In the genomic region with DNA sequence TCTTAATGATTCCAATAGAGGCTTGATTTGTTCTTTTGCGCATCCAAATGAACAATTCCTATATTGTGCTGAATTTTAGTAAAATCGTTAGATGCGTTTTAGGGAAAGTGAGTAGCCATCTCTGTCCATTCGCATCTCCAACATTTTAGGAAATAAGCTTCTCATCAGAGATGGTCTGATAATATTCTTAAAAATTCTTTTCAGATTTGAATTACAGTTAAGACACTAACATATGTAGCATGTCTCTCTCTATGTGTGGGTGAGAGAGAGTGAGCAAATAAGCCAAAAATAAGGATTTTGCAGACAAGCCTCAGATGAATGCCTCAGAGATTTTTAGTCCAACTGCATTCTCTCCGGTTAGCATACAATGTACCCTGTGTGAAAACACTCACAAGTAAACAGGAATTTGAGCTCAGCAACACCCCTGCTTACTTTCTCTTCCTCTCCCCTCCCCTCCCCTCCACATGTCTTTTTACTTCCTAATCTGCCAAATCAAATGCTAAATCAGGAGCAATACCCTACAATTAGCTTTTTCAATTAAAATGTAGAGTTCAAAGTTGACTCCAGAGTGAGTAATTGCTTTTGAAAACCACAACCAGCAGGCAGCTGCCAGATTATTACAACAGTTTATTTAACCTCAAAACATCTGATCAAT, we compare ENCODE assay signal across 12 cellular contexts.
A peak's percentile ranks its signal among the peaks of the same experiment; 100 is the strongest.
DNase-seq lines count a peak whose midpoint lies in the region; ATAC-seq, FAIRE-seq and TF ChIP-seq lines count a peak whose summit lies in the region.
"Had no signal": no experiment of that assay in that cellular context is flagged by ENCODE, and none has a peak within 500 bp of the region (broad histone marks: within the 10 kb centered on the region; RNA-seq: fewer than 3 reads in every experiment).

No MANE protein-coding gene starts in this region.

- H4K20me1 ChIP-seq in GM12878 (ENCODE audit: control insufficient read depth, insufficient read depth) = no peaks in the 10 kb centered on the region

- FAIRE-seq in GM12878 (lab: Jason Lieb, UNC) = no peak
- FAIRE-seq: K562 had no signal

- TF ChIP-seq RAD21 in GM12878 (IDR thresholded peaks at IDR 0.05; ENCODE audit: insufficient read depth, low read depth, low read length) = no peak

- H3K9ac ChIP-seq in GM12878 (ENCODE audit: control insufficient read depth, insufficient read depth, low read length) = no peak overlapping the region

- ATAC-seq in GM12878 (peak; percentile 23; the same call in 2 of the 3 replicates), GM18517 (IDR thresholded peaks at IDR 0.05; ENCODE audit: unreplicated experiment) (no peak)
- ATAC-seq: K562 had no signal

- 61% methylated on average over 5 of the region's 5 CpGs for WGBS in GM12878 (ENCODE audit: insufficient coverage, insufficient replicate concordance, low lambda C conversion rate, missing lambda C conversion rate)

- intact Hi-C loops in GM12878 (cut with micrococcal nuclease; ENCODE audit: unreplicated experiment) (no loop called here), tibial artery (cut with DNase I; ENCODE audit: low total_unique reads) (loop anchor here (5.0 kb wide), 1 partner anchor 380 kb away; the partner anchor contains the start of gene MEOX2)

- DNase-seq in NCI-H1092 treated with DMSO at 0.1 percent for 48 hours (lab: John Stamatoyannopoulos, UW) (peak; percentile 44), NCI-H1092 (lab: John Stamatoyannopoulos, UW) (no peak), GM12878 (ENCODE audit: low read depth, low spot score) (no peak), iris pigment epithelial cell (ENCODE audit: low read depth) (peak; percentile 26), tibial artery (no peak), NCI-H2227 (lab: John Stamatoyannopoulos, UW; ENCODE audit: unreplicated experiment) (no peak), SKM-1 (lab: John Stamatoyannopoulos, UW; ENCODE audit: unreplicated experiment) (no peak)
- DNase-seq: amniotic stem cell; NK-92 treated with Interleukin-12 subunit alpha and Interleukin-12 subunit beta, amount 100 ng/mL, for 24 hours; ovary had no signal

- BruUV-seq in GM12878 (replicated peaks; lab: Mats Ljungman, UMichigan) = no TSS peak

- no peak for TF ChIP-seq POLR2A in GM12878 (IDR thresholded peaks at IDR 0.05; ENCODE audit: low read depth, low read length)

- H2AFZ ChIP-seq in GM12878 (ENCODE audit: control insufficient read depth, low read depth, low read length) = no peak overlapping the region

- H3K27ac ChIP-seq in GM12878 (ENCODE audit: control insufficient read depth, insufficient read depth) (no peak overlapping the region), tibial artery (peak overlapping the region; percentile 47 to 53)
- H3K27ac ChIP-seq: ovary had no signal

- SMC1A ChIA-PET in GM12878 (lab: Charles Lee; ENCODE audit: uncharacterized antibody, unreplicated experiment) = interaction anchor here (1.1 to 1.8 kb wide), 2 partner anchors 11 to 742 kb away, joined by 3 to 4 read pairs; no protein-coding TSS in a partner anchor

- in situ Hi-C loops in GM12878 (cut with MboI) = loop anchor here (25.0 kb wide), 1 partner anchor 1355 kb away; no protein-coding TSS in a partner anchor

- H3K36me3 ChIP-seq in GM12878 (ENCODE audit: control insufficient read depth in 2 of 2, insufficient read depth in 2 of 2, low read length in 1 of 2) (no peaks in the 10 kb centered on the region), tibial artery (no peaks in the 10 kb centered on the region)
- H3K36me3 ChIP-seq: ovary had no signal

- RAD21 ChIA-PET in GM12878 (lab: Charles Lee; ENCODE audit: unreplicated experiment) = interaction anchor here (0.7 to 1.3 kb wide), 2 partner anchors 487 to 498 kb away, joined by 3 read pairs; no protein-coding TSS in a partner anchor

- POLR2A ChIA-PET in GM12878 (lab: Charles Lee) = no interaction called here

- CTCF ChIA-PET in GM12878 (lab: Yijun Ruan, JAX) = interaction anchor here (0.5 to 1.6 kb wide), 10 partner anchors 10 to 1349 kb away, joined by 3 to 4 read pairs (median 3); no protein-coding TSS in a partner anchor

- H3K9me3 ChIP-seq in GM12878 (replicated peaks; ENCODE audit: control insufficient read depth, insufficient read depth, low read length) = no peaks in the 10 kb centered on the region
- no peaks in the 10 kb centered on the region for H3K9me3 ChIP-seq in tibial artery
- H3K9me3 ChIP-seq: ovary had no signal

- H3K27me3 ChIP-seq in GM12878 (replicated peaks in 1 of 2; ENCODE audit: control insufficient read depth in 2 of 2, insufficient read depth in 2 of 2, low read length in 1 of 2) = no peaks in the 10 kb centered on the region
- no peaks in the 10 kb centered on the region for H3K27me3 ChIP-seq in tibial artery
- H3K27me3 ChIP-seq: ovary had no signal

- no peak overlapping the region for H3K4me2 ChIP-seq in GM12878 (ENCODE audit: control insufficient read depth, insufficient read depth)

- TF ChIP-seq EP300 in GM12878 (IDR thresholded peaks at IDR 0.05; ENCODE audit: borderline replicate concordance in 1 of 2, control insufficient read depth in 1 of 2, low read depth in 2 of 2, low read length in 2 of 2) = no peak

- H3K4me1 ChIP-seq in GM12878 (ENCODE audit: control insufficient read depth, insufficient read depth, low read length) (no peaks in the 10 kb centered on the region), tibial artery (peaks cover 0 to 45% (median 13%) of the 10 kb centered on the region in 4 donors)

- H3K4me3 ChIP-seq in GM12878 (no peak overlapping the region), tibial artery (peak overlapping the region in 1 of 2 donors; percentile 16)
- H3K4me3 ChIP-seq: K562, ovary had no signal

- TF ChIP-seq CTCF in GM12878 (IDR thresholded peaks at IDR 0.05 in 2 of 3, conservative IDR thresholded peaks at IDR 0.05 in 1 of 3; ENCODE audit: control insufficient read depth in 2 of 3, extremely low read depth in 1 of 3, insufficient read depth in 1 of 3, low read depth in 3 of 3, low read length in 3 of 3) = no peak
- TF ChIP-seq CTCF in tibial artery (IDR thresholded peaks at IDR 0.05) = no peak

- H3K79me2 ChIP-seq in GM12878 (ENCODE audit: control insufficient read depth, insufficient read depth, low read length) = no peaks in the 10 kb centered on the region

TF ChIP-seq in GM12878, 131 proteins besides CTCF, POLR2A, EP300 and RAD21 (continues in another document):
- TF ChIP-seq WRNIP1 (IDR thresholded peaks at IDR 0.05; ENCODE audit: borderline replicate concordance, low read depth, low read length) = no peak
- TF ChIP-seq IKZF2 (IDR thresholded peaks at IDR 0.05) = no peak
- no peak for TF ChIP-seq HCFC1 (IDR thresholded peaks at IDR 0.05; ENCODE audit: low read length)
- TF ChIP-seq MXI1 (IDR thresholded peaks at IDR 0.05; ENCODE audit: low read depth, low read length) = no peak
- TF ChIP-seq, protein P1, sequence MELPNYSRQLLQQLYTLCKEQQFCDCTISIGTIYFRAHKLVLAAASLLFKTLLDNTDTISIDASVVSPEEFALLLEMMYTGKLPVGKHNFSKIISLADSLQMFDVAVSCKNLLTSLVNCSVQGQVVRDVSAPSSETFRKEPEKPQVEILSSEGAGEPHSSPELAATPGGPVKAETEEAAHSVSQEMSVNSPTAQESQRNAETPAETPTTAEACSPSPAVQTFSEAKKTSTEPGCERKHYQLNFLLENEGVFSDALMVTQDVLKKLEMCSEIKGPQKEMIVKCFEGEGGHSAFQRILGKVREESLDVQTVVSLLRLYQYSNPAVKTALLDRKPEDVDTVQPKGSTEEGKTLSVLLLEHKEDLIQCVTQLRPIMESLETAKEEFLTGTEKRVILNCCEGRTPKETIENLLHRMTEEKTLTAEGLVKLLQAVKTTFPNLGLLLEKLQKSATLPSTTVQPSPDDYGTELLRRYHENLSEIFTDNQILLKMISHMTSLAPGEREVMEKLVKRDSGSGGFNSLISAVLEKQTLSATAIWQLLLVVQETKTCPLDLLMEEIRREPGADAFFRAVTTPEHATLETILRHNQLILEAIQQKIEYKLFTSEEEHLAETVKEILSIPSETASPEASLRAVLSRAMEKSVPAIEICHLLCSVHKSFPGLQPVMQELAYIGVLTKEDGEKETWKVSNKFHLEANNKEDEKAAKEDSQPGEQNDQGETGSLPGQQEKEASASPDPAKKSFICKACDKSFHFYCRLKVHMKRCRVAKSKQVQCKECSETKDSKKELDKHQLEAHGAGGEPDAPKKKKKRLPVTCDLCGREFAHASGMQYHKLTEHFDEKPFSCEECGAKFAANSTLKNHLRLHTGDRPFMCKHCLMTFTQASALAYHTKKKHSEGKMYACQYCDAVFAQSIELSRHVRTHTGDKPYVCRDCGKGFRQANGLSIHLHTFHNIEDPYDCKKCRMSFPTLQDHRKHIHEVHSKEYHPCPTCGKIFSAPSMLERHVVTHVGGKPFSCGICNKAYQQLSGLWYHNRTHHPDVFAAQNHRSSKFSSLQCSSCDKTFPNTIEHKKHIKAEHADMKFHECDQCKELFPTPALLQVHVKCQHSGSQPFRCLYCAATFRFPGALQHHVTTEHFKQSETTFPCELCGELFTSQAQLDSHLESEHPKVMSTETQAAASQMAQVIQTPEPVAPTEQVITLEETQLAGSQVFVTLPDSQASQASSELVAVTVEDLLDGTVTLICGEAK (IDR thresholded peaks at IDR 0.05; ENCODE audit: borderline replicate concordance) = no peak
- no peak for TF ChIP-seq PAX5 (IDR thresholded peaks at IDR 0.05; ENCODE audit: borderline replicate concordance, low read depth, low read length)
- no peak for TF ChIP-seq ATF3 (IDR thresholded peaks at IDR 0.05; ENCODE audit: borderline replicate concordance, extremely low read depth, low read depth, low read length)

Comparison
In these comparisons a context has a peak if more than half of its experiments do, and no peak if none do; other contexts are left out.
1. DNase-seq: peak in NCI-H1092 treated with DMSO at 0.1 percent for 48 hours (single experiment) and iris pigment epithelial cell (single experiment); none in NCI-H1092 (single experiment), GM12878 (single experiment), tibial artery (0 of 2), NCI-H2227 (single experiment) and SKM-1 (single experiment).